ENCODE assay signal across 40 cellular contexts in the genomic region with DNA sequence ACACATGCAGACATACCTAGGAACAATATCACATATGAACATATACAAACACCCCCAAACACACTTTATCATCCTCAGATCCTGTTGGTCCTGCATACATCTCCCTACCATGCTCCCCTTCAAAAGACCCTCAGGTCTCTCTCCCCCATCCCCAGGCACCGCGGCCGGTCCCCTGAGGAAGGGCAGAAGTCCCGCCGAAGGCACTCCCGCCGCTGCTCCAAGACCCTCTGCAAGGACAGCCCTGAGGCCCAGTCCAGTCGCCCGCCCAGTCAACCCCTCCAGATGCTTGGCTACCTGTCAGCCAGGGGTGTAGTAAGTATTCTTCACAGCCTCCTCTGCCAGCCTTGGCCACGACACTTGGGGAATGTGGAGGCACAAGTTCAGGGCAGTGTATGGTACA. TPM values are rescaled to one million over a fixed set of nuclear protein-coding genes. Genes with fewer than 3 reads are reported as not detected.
"Had no signal": no experiment of that assay in that cellular context is flagged by ENCODE, and none has a peak within 500 bp of the region (broad histone marks: within the 10 kb centered on the region; RNA-seq: fewer than 3 reads in every experiment).

No MANE protein-coding gene starts in this region.

- H3K36me3 ChIP-seq: adrenal gland, ascending aorta, brain microvascular endothelial cell, breast epithelium, cardiac muscle cell had no signal

- H3K9me3 ChIP-seq: ascending aorta, body of pancreas had no signal

- H3K4me1 ChIP-seq: adrenal gland, ascending aorta, body of pancreas, breast epithelium had no signal

- H3K27ac ChIP-seq: adrenal gland, ascending aorta, body of pancreas, brain microvascular endothelial cell, breast epithelium, cardiac muscle cell had no signal

- H3K4me3 ChIP-seq: adrenal gland, ascending aorta, body of pancreas, breast epithelium, cardiac muscle cell had no signal

- H3K4me1 Mint-ChIP-seq: activated naive CD4-positive, alpha-beta T cell treated with anti-CD3 and anti-CD28 coated beads, Interleukin-2, amount 10 ng/mL, durations not matched to agents 7 days and 5 days; activated naive CD4-positive, alpha-beta T cell treated with anti-CD3 and anti-CD28 coated beads, Interleukin-2, amount 50 U/mL, for 24 hours; activated naive CD8-positive, alpha-beta T cell treated with anti-CD3 and anti-CD28 coated beads for 36 hours; activated naive CD8-positive, alpha-beta T cell treated with anti-CD3 and anti-CD28 coated beads, Interleukin-2, amount 10 ng/mL, durations not matched to agents 7 days and 5 days; activated naive CD8-positive, alpha-beta T cell treated with anti-CD3 and anti-CD28 coated beads, Interleukin-2, amount 50 U/mL, for 24 hours; activated T-helper 17 cell treated with anti-CD3 and anti-CD28 coated beads, Interleukin-2, amount 50 U/mL, for 72 hours; brain; central memory CD8-positive, alpha-beta T cell had no signal

- H3K27me3 Mint-ChIP-seq: activated naive CD4-positive, alpha-beta T cell treated with anti-CD3 and anti-CD28 coated beads, Interleukin-2, amount 10 ng/mL, durations not matched to agents 7 days and 5 days; activated naive CD8-positive, alpha-beta T cell; activated naive CD8-positive, alpha-beta T cell treated with anti-CD3 and anti-CD28 coated beads for 36 hours; activated naive CD8-positive, alpha-beta T cell treated with anti-CD3 and anti-CD28 coated beads, Interleukin-2, amount 10 ng/mL, durations not matched to agents 7 days and 5 days; activated T-cell treated with anti-CD3 and anti-CD28 coated beads, Interleukin-2, amount 50 U/mL, for 24 hours; brain; central memory CD8-positive, alpha-beta T cell had no signal

- H3K27me3 ChIP-seq: adrenal gland, ascending aorta, body of pancreas, brain microvascular endothelial cell, breast epithelium, cardiac muscle cell had no signal

- H3K27ac Mint-ChIP-seq: activated naive CD4-positive, alpha-beta T cell treated with anti-CD3 and anti-CD28 coated beads for 36 hours; activated naive CD4-positive, alpha-beta T cell treated with anti-CD3 and anti-CD28 coated beads, Interleukin-2, amount 10 ng/mL, durations not matched to agents 7 days and 5 days; activated naive CD4-positive, alpha-beta T cell treated with anti-CD3 and anti-CD28 coated beads, Interleukin-2, amount 50 U/mL, for 24 hours; activated naive CD4-positive, alpha-beta T cell treated with anti-CD3 and anti-CD28 coated beads, Interleukin-2, amount 50 U/mL, for 72 hours; activated naive CD8-positive, alpha-beta T cell; activated naive CD8-positive, alpha-beta T cell treated with anti-CD3 and anti-CD28 coated beads for 36 hours; activated naive CD8-positive, alpha-beta T cell treated with anti-CD3 and anti-CD28 coated beads, Interleukin-2, amount 50 U/mL, for 24 hours; activated T-cell treated with anti-CD3 and anti-CD28 coated beads, Interleukin-2, amount 50 U/mL, for 24 hours; activated T-cell treated with anti-CD3 and anti-CD28 coated beads, Interleukin-2, amount 50 U/mL, for 72 hours; activated T-helper 1 cell treated with anti-CD3 and anti-CD28 coated beads, Interleukin-12 subunit alpha, Interleukin-12 subunit beta, Interleukin-2, Interleukin-4 antibody, amounts not matched to agents 30 ng/mL and 10 ng/mL and 1 ng/mL, durations not matched to agents 14 hours and 24 hours and 36 hours; activated T-helper 17 cell treated with anti-CD3 and anti-CD28 coated beads, Interleukin-2, amount 50 U/mL, for 72 hours; activated T-helper 2 cell treated with anti-CD3 and anti-CD28 coated beads, Interferon-gamma antibody, Interleukin-2, Interleukin-4, amounts not matched to agents 10 μg/mL and 5 μg/mL and 100 μg/mL, durations not matched to agents 14 hours and 24 hours and 36 hours had no signal

- H3K4me3 Mint-ChIP-seq: activated naive CD4-positive, alpha-beta T cell treated with anti-CD3 and anti-CD28 coated beads for 36 hours; activated naive CD4-positive, alpha-beta T cell treated with anti-CD3 and anti-CD28 coated beads, Interleukin-2, amount 10 ng/mL, durations not matched to agents 7 days and 5 days; activated naive CD4-positive, alpha-beta T cell treated with anti-CD3 and anti-CD28 coated beads, Interleukin-2, amount 50 U/mL, for 24 hours; activated naive CD8-positive, alpha-beta T cell; activated naive CD8-positive, alpha-beta T cell treated with anti-CD3 and anti-CD28 coated beads for 36 hours; activated naive CD8-positive, alpha-beta T cell treated with anti-CD3 and anti-CD28 coated beads, Interleukin-2, amount 10 ng/mL, durations not matched to agents 7 days and 5 days; activated naive CD8-positive, alpha-beta T cell treated with anti-CD3 and anti-CD28 coated beads, Interleukin-2, amount 50 U/mL, for 24 hours; activated T-cell treated with anti-CD3 and anti-CD28 coated beads, Interleukin-2, amount 50 U/mL, for 24 hours; activated T-cell treated with anti-CD3 and anti-CD28 coated beads, Interleukin-2, amount 50 U/mL, for 4 hours; activated T-cell treated with anti-CD3 and anti-CD28 coated beads, Interleukin-2, amount 50 U/mL, for 72 hours; activated T-helper 1 cell treated with anti-CD3 and anti-CD28 coated beads, Interleukin-12 subunit alpha, Interleukin-12 subunit beta, Interleukin-2, Interleukin-4 antibody, amounts not matched to agents 30 ng/mL and 10 ng/mL and 1 ng/mL, durations not matched to agents 14 hours and 24 hours and 36 hours; activated T-helper 17 cell treated with anti-CD3 and anti-CD28 coated beads, Interleukin-2, amount 50 U/mL, for 72 hours; brain; central memory CD8-positive, alpha-beta T cell had no signal

- FAIRE-seq: astrocyte, bronchial epithelial cell had no signal

- H3K36me3 Mint-ChIP-seq: activated naive CD4-positive, alpha-beta T cell treated with anti-CD3 and anti-CD28 coated beads, Interleukin-2, amount 10 ng/mL, durations not matched to agents 7 days and 5 days; activated naive CD4-positive, alpha-beta T cell treated with anti-CD3 and anti-CD28 coated beads, Interleukin-2, amount 50 U/mL, for 24 hours; activated naive CD4-positive, alpha-beta T cell treated with anti-CD3 and anti-CD28 coated beads, Interleukin-2, amount 50 U/mL, for 72 hours; activated naive CD8-positive, alpha-beta T cell; activated naive CD8-positive, alpha-beta T cell treated with anti-CD3 and anti-CD28 coated beads for 36 hours had no signal

- DNase-seq: activated effector memory CD4-positive, alpha-beta T cell treated with anti-CD3 and anti-CD28 coated beads, Interleukin-2, amount 50 U/mL, for 16 hours; activated effector memory CD4-positive, alpha-beta T cell treated with Interleukin-2 at 50 U/mL for 16 hours; activated gamma-delta T cell; activated gamma-delta T cell treated with Interleukin-2 at 50 U/mL for 16 hours; activated naive CD4-positive, alpha-beta T cell; activated naive CD4-positive, alpha-beta T cell treated with anti-CD3 and anti-CD28 coated beads for 36 hours; activated naive CD4-positive, alpha-beta T cell treated with anti-CD3 and anti-CD28 coated beads, Interleukin-2, amount 10 ng/mL, durations not matched to agents 7 days and 5 days; activated naive CD4-positive, alpha-beta T cell treated with anti-CD3 and anti-CD28 coated beads, Interleukin-2, amount 50 U/mL, for 16 hours; activated naive CD4-positive, alpha-beta T cell treated with Interleukin-2 at 50 U/mL for 16 hours; activated naive CD8-positive, alpha-beta T cell treated with anti-CD3 and anti-CD28 coated beads for 36 hours; activated naive CD8-positive, alpha-beta T cell treated with anti-CD3 and anti-CD28 coated beads, Interleukin-2, amount 10 ng/mL, durations not matched to agents 7 days and 5 days; activated naive CD8-positive, alpha-beta T cell treated with anti-CD3 and anti-CD28 coated beads, Interleukin-2, amount 50 U/mL, for 24 hours; activated T-cell treated with anti-CD3 and anti-CD28 coated beads, Interleukin-2, amount 50 U/mL, for 1 hour; activated T-cell treated with anti-CD3 and anti-CD28 coated beads, Interleukin-2, amount 50 U/mL, for 24 hours; activated T-cell treated with anti-CD3 and anti-CD28 coated beads, Interleukin-2, amount 50 U/mL, for 4 hours; activated T-cell treated with anti-CD3 and anti-CD28 coated beads, Interleukin-2, amount 50 U/mL, for 48 hours; activated T-cell treated with anti-CD3 and anti-CD28 coated beads, Interleukin-2, amount 50 U/mL, for 72 hours; adrenal gland; amniotic stem cell; amygdala; anterior cingulate cortex; aorta; body of pancreas; brain microvascular endothelial cell; caudate nucleus; central memory CD4-positive, alpha-beta T cell; cerebellar nuclear complex had no signal

RNA-seq across cellular contexts. Expression of gene HSPB8, which starts 48.2 kb away (rescaled TPM):
- total RNA-seq: activated naive CD4-positive, alpha-beta T cell treated with anti-CD3 and anti-CD28 coated beads for 36 hours; activated naive CD4-positive, alpha-beta T cell treated with anti-CD3 and anti-CD28 coated beads, Interleukin-2, amount 50 U/mL, for 72 hours; activated naive CD8-positive, alpha-beta T cell treated with anti-CD3 and anti-CD28 coated beads for 36 hours; activated naive CD8-positive, alpha-beta T cell treated with anti-CD3 and anti-CD28 coated beads, Interleukin-2, amount 10 ng/mL, durations not matched to agents 7 days and 5 days; activated T-cell treated with anti-CD3 and anti-CD28 coated beads, Interleukin-2, amount 50 U/mL, for 4 hours; activated T-cell treated with anti-CD3 and anti-CD28 coated beads, Interleukin-2, amount 50 U/mL, for 72 hours; activated T-helper 1 cell treated with anti-CD3 and anti-CD28 coated beads, Interleukin-12 subunit alpha, Interleukin-12 subunit beta, Interleukin-2, Interleukin-4 antibody, amounts not matched to agents 30 ng/mL and 10 ng/mL and 1 ng/mL, durations not matched to agents 14 hours and 24 hours and 36 hours; activated T-helper 17 cell treated with anti-CD3 and anti-CD28 coated beads, Interleukin-2, amount 50 U/mL, for 72 hours; activated T-helper 2 cell treated with anti-CD3 and anti-CD28 coated beads, Interferon-gamma antibody, Interleukin-2, Interleukin-4, amounts not matched to agents 10 μg/mL and 5 μg/mL and 100 μg/mL, durations not matched to agents 14 hours and 24 hours and 36 hours had no signal
